ENCODE assay signal across 21 cellular contexts in the genomic region with DNA sequence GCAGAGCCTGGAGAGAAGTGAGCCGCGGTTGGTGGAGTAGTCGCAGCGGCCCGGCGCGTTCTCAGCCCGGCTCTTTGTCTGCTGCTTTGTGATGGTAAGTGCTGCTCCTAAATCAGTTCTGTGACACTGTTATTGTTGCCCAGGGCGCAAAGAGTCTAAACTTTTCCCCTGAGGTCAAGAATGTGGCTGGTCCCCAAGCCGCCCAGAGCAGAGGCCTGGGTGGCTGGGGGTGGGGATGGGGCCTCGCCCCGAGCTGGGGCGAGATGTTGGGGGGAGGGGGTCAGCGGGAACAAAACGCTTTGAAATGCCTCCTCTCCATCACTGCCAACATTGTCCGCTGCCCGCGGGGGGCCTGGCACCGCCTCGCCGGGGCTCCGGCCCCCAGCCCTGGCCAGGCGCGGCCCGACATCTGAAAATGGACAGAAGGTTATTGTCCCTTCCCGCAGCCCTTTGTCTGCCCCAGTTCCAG. TPM values are rescaled to one million over a fixed set of nuclear protein-coding genes. Genes with fewer than 3 reads are reported as not detected.
DNase-seq lines count a peak whose midpoint lies in the region; FAIRE-seq and TF ChIP-seq lines count a peak whose summit lies in the region.
"Had no signal": no experiment of that assay in that cellular context is flagged by ENCODE, and none has a peak within 500 bp of the region (broad histone marks: within the 10 kb centered on the region; RNA-seq: fewer than 3 reads in every experiment).

No MANE protein-coding gene starts in this region.

- no peaks in the 10 kb centered on the region for H3K36me3 ChIP-seq in astrocyte (ENCODE audit: insufficient read depth, low read length)
- no peaks in the 10 kb centered on the region for H3K36me3 ChIP-seq in iPS-20b (ENCODE audit: insufficient read depth, low read depth, low read length)
- H3K36me3 ChIP-seq: BLaER1 treated with 17β-estradiol and CSF1 and Interleukin-3, amounts not matched to agents 10 nM and 100 nM; heart right ventricle had no signal

- TF ChIP-seq CTCF in astrocyte (IDR thresholded peaks at IDR 0.05; ENCODE audit: insufficient read depth, low read depth, low read length): no peak
- TF ChIP-seq CTCF in progenitor cell of endocrine pancreas (IDR thresholded peaks at IDR 0.05; ENCODE audit: unreplicated experiment): no peak

- no peak overlapping the region for H3K4me2 ChIP-seq in astrocyte (ENCODE audit: low read length)
- H3K4me2 ChIP-seq: BLaER1 treated with 17β-estradiol and CSF1 and Interleukin-3, amounts not matched to agents 10 nM and 100 nM had no signal

- H3K4me1 Mint-ChIP-seq in astrocyte (ENCODE audit: low read depth, unreplicated experiment): peaks cover 9% of the 10 kb centered on the region
- H3K4me1 Mint-ChIP-seq in progenitor cell of endocrine pancreas (ENCODE audit: low read depth): peaks cover 4% of the 10 kb centered on the region
- H3K4me1 Mint-ChIP-seq: activated B cell treated with CpG ODN at 0.5 μM for 24 hours had no signal

- H3K4me3 ChIP-seq in astrocyte (ENCODE audit: insufficient read depth, low read depth, low read length): no peak overlapping the region
- peak overlapping the region; percentile 6; the same call in 1 of the 2 replicates for H3K4me3 ChIP-seq in iPS-20b (ENCODE audit: low read length)
- H3K4me3 ChIP-seq: BLaER1 treated with 17β-estradiol and CSF1 and Interleukin-3, amounts not matched to agents 10 nM and 100 nM; heart right ventricle; mucosa of descending colon had no signal

- no peaks in the 10 kb centered on the region for H4K20me1 ChIP-seq in astrocyte (ENCODE audit: insufficient read depth, low read length)
- H4K20me1 ChIP-seq: BLaER1 treated with 17β-estradiol and CSF1 and Interleukin-3, amounts not matched to agents 10 nM and 100 nM had no signal

- peaks cover 12% of the 10 kb centered on the region for H3K4me1 ChIP-seq in astrocyte (ENCODE audit: insufficient read depth, low read length)
- H3K4me1 ChIP-seq in iPS-20b (ENCODE audit: insufficient read depth, low read length): peaks cover 17% of the 10 kb centered on the region; the same call in 1 of the 2 replicates

- H3K9me3 Mint-ChIP-seq in astrocyte (ENCODE audit: unreplicated experiment) (no peaks in the 10 kb centered on the region), progenitor cell of endocrine pancreas (ENCODE audit: low read depth) (no peaks in the 10 kb centered on the region)
- H3K9me3 Mint-ChIP-seq: activated B cell treated with CpG ODN at 0.5 μM for 24 hours; activated CD4-positive, alpha-beta memory T cell treated with anti-CD3 and anti-CD28 coated beads, Interleukin-2, amount 10 ng/mL, durations not matched to agents 7 days and 5 days; stimulated activated naive CD8-positive, alpha-beta T cell treated with anti-CD3 and anti-CD28 coated beads, Interleukin-15, Interleukin-2, amounts not matched to agents 100 ng/mL and 50 ng/mL, for 24 hours had no signal

- no peaks in the 10 kb centered on the region for H3K79me2 ChIP-seq in astrocyte (ENCODE audit: insufficient read depth, low read length)

- H3K9me3 ChIP-seq in astrocyte (ENCODE audit: insufficient read depth, low read depth, low read length): no peaks in the 10 kb centered on the region
- H3K9me3 ChIP-seq in iPS-20b (ENCODE audit: insufficient read depth, low read depth, low read length): no peaks in the 10 kb centered on the region
- H3K9me3 ChIP-seq: BLaER1 treated with 17β-estradiol and CSF1 and Interleukin-3, amounts not matched to agents 10 nM and 100 nM; heart right ventricle; mucosa of descending colon had no signal

- no peak overlapping the region for H3K27ac Mint-ChIP-seq in astrocyte (ENCODE audit: unreplicated experiment)
- no peak overlapping the region for H3K27ac Mint-ChIP-seq in progenitor cell of endocrine pancreas
- H3K27ac Mint-ChIP-seq: activated B cell treated with CpG ODN at 0.5 μM for 24 hours; activated CD4-positive, alpha-beta memory T cell treated with anti-CD3 and anti-CD28 coated beads, Interleukin-2, amount 10 ng/mL, durations not matched to agents 7 days and 5 days; stimulated activated naive CD8-positive, alpha-beta T cell treated with anti-CD3 and anti-CD28 coated beads, Interleukin-15, Interleukin-2, amounts not matched to agents 100 ng/mL and 50 ng/mL, for 24 hours had no signal

- H3K36me3 Mint-ChIP-seq in astrocyte (ENCODE audit: low read depth, unreplicated experiment) (no peaks in the 10 kb centered on the region), progenitor cell of endocrine pancreas (ENCODE audit: insufficient read depth) (no peaks in the 10 kb centered on the region)

- H3K27me3 Mint-ChIP-seq in astrocyte (ENCODE audit: low read depth, unreplicated experiment) (peaks cover 32% of the 10 kb centered on the region), progenitor cell of endocrine pancreas (peaks cover 48% of the 10 kb centered on the region)

- H2AFZ ChIP-seq in astrocyte (ENCODE audit: low read depth, low read length): peak overlapping the region; percentile 26

- H3K4me3 Mint-ChIP-seq in astrocyte (ENCODE audit: unreplicated experiment) (no peak overlapping the region), progenitor cell of endocrine pancreas (ENCODE audit: low read depth) (no peak overlapping the region)
- H3K4me3 Mint-ChIP-seq: activated B cell treated with CpG ODN at 0.5 μM for 24 hours; activated CD4-positive, alpha-beta memory T cell treated with anti-CD3 and anti-CD28 coated beads, Interleukin-2, amount 10 ng/mL, durations not matched to agents 7 days and 5 days; stimulated activated naive CD8-positive, alpha-beta T cell treated with anti-CD3 and anti-CD28 coated beads, Interleukin-15, Interleukin-2, amounts not matched to agents 100 ng/mL and 50 ng/mL, for 24 hours had no signal

- H3K9ac ChIP-seq in astrocyte (ENCODE audit: low read length) (no peak overlapping the region), iPS-20b (ENCODE audit: low read depth, low read length) (no peak overlapping the region)
- H3K9ac ChIP-seq: BLaER1 treated with 17β-estradiol and CSF1 and Interleukin-3, amounts not matched to agents 10 nM and 100 nM had no signal

- DNase-seq in C1 segment of cervical spinal cord (lab: John Stamatoyannopoulos, UW) (peak in 11 of 14 donors; percentile 51 to 90 (median 78)), astrocyte (ENCODE audit: low read depth) (no peak), nucleus accumbens (lab: John Stamatoyannopoulos, UW) (peak in 53 of 56 donors; percentile 51 to 94 (median 84)), NOMO-1 (lab: John Stamatoyannopoulos, UW; ENCODE audit: unreplicated experiment in 2 of 2) (no peak), progenitor cell of endocrine pancreas (ENCODE audit: low spot score, unreplicated experiment) (no peak), NCI-H2029 treated with DMSO at 0.1 percent for 48 hours (lab: John Stamatoyannopoulos, UW) (no peak), RCC 7860 (ENCODE audit: low spot score) (no peak)
- DNase-seq: activated B cell treated with CpG ODN at 0.5 μM for 24 hours; activated CD4-positive, alpha-beta memory T cell treated with anti-CD3 and anti-CD28 coated beads, Interleukin-2, amount 10 ng/mL, durations not matched to agents 7 days and 5 days; activated naive CD4-positive, alpha-beta T cell treated with Interleukin-2 at 50 U/mL for 16 hours; heart right ventricle; kidney glomerular epithelial cell; mucosa of descending colon; NCI-H1417; NCI-H2171 treated with DMSO at 0.1 percent for 48 hours had no signal

- no peak for FAIRE-seq in astrocyte (lab: Jason Lieb, UNC)
- no peak for FAIRE-seq in RCC 7860 (lab: Jason Lieb, UNC)
- FAIRE-seq: A204.1, colon, HTR-8/SVneo had no signal

- no peak overlapping the region for H3K27ac ChIP-seq in astrocyte (ENCODE audit: low read depth, low read length)
- no peak overlapping the region for H3K27ac ChIP-seq in iPS-20b (ENCODE audit: low read length)
- H3K27ac ChIP-seq: BLaER1 treated with 17β-estradiol and CSF1 and Interleukin-3, amounts not matched to agents 10 nM and 100 nM; heart right ventricle had no signal

- H3K27me3 ChIP-seq in astrocyte (ENCODE audit: insufficient read depth, low read length) (no peaks in the 10 kb centered on the region), iPS-20b (ENCODE audit: insufficient read depth, low read length) (peaks cover 97% of the 10 kb centered on the region)
- H3K27me3 ChIP-seq: BLaER1 treated with 17β-estradiol and CSF1 and Interleukin-3, amounts not matched to agents 10 nM and 100 nM had no signal

RNA-seq across cellular contexts. Expression of a gene that starts 11.7 kb away (rescaled TPM):
- total RNA-seq in astrocyte (66.1 and 99.8 TPM in 2 replicates), progenitor cell of endocrine pancreas (19.6 and 25.6 TPM in 2 replicates)

RNA-seq across cellular contexts. Expression of a gene that starts 37.8 kb away (rescaled TPM):
- total RNA-seq in astrocyte: 50.7 and 51.6 TPM in 2 replicates
- 54.4 and 60.9 TPM in 2 replicates for total RNA-seq in progenitor cell of endocrine pancreas

RNA-seq across cellular contexts. Expression of a gene that starts 46.8 kb away (rescaled TPM):
- total RNA-seq in astrocyte (26.2 and 28.1 TPM in 2 replicates), progenitor cell of endocrine pancreas (38.6 and 45.0 TPM in 2 replicates)

Comparison
In these comparisons a context has a peak if more than half of its experiments do, and no peak if none do; other contexts are left out.
1. DNase-seq: peak in C1 segment of cervical spinal cord (11 of 14) and nucleus accumbens (53 of 56); none in astrocyte (single experiment), NOMO-1 (0 of 2), progenitor cell of endocrine pancreas (single experiment), NCI-H2029 treated with DMSO at 0.1 percent for 48 hours (single experiment) and RCC 7860 (single experiment).